Comparison of ENCODE assay signal across 10 cellular contexts in the genomic region with DNA sequence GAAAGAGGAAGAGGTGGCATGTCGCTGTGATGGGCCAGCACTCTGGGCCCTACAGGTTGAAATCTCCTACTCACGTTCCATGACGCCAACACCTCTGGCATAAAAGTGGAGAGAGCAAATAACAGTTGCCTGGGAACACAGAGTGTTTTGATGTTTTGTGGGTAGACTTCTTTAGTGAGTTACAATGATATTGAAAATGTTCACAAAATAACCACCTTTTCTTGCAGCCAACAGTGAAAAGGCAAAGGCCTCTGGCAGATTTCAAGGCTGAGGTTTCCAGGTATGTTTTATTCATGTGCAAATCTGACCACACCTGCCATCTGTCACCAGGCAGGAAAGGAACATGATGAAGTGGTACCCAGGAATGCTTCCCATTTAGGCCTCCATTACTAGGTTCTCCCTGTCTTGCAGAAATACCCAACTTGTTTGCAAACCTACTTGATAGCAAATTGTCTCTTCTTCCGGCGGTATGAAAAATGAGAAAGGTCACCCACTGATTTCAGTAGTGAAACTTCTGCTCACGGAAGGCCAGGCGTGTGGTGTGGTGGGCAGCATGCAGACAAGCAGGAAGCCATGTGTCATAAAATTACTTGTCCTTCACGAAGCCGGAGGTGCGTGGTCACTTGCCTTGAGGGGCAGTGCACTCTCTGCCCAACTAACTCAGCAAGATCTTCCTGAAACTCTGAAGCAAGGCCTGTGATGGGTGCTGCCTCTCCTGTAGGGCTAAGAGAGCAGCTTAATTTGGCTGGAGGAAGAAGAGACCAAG.
DNase-seq lines count a peak whose midpoint lies in the region; ATAC-seq lines count a peak whose summit lies in the region.
"Had no signal": no experiment of that assay in that cellular context is flagged by ENCODE, and none has a peak within 500 bp of the region (broad histone marks: within the 10 kb centered on the region; RNA-seq: fewer than 3 reads in every experiment).

No MANE protein-coding gene starts in this region.

- peaks cover 11% of the 10 kb centered on the region for H3K9me3 Mint-ChIP-seq in T-helper 2 cell treated with Interferon-gamma antibody and Interleukin-4, amounts not matched to agents 5 μg/mL and 100 μg/mL, for 36 hours

- peak; percentile 52 for DNase-seq in DMS153 (lab: John Stamatoyannopoulos, UW)
- DNase-seq in T-helper 2 cell treated with Interferon-gamma antibody and Interleukin-4, amounts not matched to agents 5 μg/mL and 100 μg/mL, for 36 hours (ENCODE audit: low spot score), result peak; percentile 67
- DNase-seq in substantia nigra (lab: John Stamatoyannopoulos, UW), result no peak
- no peak for DNase-seq in HuH-7.5 (ENCODE audit: low spot score)
- DNase-seq in Right ventricle myocardium inferior (ENCODE audit: missing footprints), result no peak
- no peak for DNase-seq in AG08395 (ENCODE audit: low spot score)
- DNase-seq: NCI-H510A; stimulated activated CD4-positive, alpha-beta T cell treated with anti-CD3 and anti-CD28 coated beads, Interleukin-4, amount 100 ng/mL, for 1 hour had no signal

- peaks cover 67% of the 10 kb centered on the region for H3K4me1 Mint-ChIP-seq in T-helper 2 cell treated with Interferon-gamma antibody and Interleukin-4, amounts not matched to agents 5 μg/mL and 100 μg/mL, for 36 hours (ENCODE audit: low read depth)

- H3K27me3 Mint-ChIP-seq in T-helper 2 cell treated with Interferon-gamma antibody and Interleukin-4, amounts not matched to agents 5 μg/mL and 100 μg/mL, for 36 hours (ENCODE audit: low read depth), result no peaks in the 10 kb centered on the region

- peak overlapping the region; percentile 87 for H3K27ac Mint-ChIP-seq in T-helper 2 cell treated with Interferon-gamma antibody and Interleukin-4, amounts not matched to agents 5 μg/mL and 100 μg/mL, for 36 hours

- ATAC-seq in GM18868 (IDR thresholded peaks at IDR 0.05; ENCODE audit: unreplicated experiment) (peak; percentile 55), HG02852 (IDR thresholded peaks at IDR 0.05; ENCODE audit: unreplicated experiment) (peak; percentile 75), Right ventricle myocardium inferior (no peak)

- peaks cover 15% of the 10 kb centered on the region for H3K36me3 Mint-ChIP-seq in T-helper 2 cell treated with Interferon-gamma antibody and Interleukin-4, amounts not matched to agents 5 μg/mL and 100 μg/mL, for 36 hours (ENCODE audit: low read depth)

- peak overlapping the region; percentile 52 for H3K4me3 Mint-ChIP-seq in T-helper 2 cell treated with Interferon-gamma antibody and Interleukin-4, amounts not matched to agents 5 μg/mL and 100 μg/mL, for 36 hours

- intact Hi-C loops in Right ventricle myocardium inferior (cut with DNase I), result no loop called here

- no peak overlapping the region for H3K27ac ChIP-seq in substantia nigra (ENCODE audit: low read depth, low read length, poor library complexity, severe bottlenecking)

Comparison
In these comparisons a context has a peak if more than half of its experiments do, and no peak if none do; other contexts are left out.
1. DNase-seq: peak in DMS153 (single experiment) and T-helper 2 cell treated with Interferon-gamma antibody and Interleukin-4, amounts not matched to agents 5 μg/mL and 100 μg/mL, for 36 hours (single experiment); none in substantia nigra (0 of 49), HuH-7.5 (single experiment), Right ventricle myocardium inferior (single experiment) and AG08395 (single experiment).